In the genomic region with DNA sequence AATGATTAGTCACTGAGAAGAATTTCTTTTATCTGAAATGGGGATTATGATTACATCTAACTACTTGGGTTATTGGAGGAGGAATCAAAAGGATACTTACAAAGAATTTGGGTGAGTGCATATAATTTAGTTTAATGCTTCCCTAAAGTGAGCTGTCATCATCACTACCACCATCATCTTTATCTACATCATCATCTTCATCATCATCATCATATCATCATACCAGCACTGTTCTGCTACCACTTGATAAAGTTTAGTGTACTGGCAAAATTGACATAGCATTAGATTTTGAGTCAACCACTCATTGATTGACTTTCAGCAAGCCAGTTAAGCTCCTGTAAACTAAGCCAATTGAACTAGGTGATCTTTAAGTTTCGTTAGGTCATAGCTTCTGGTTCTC, we compare ENCODE assay signal across 29 cellular contexts.
"Had no signal": no experiment of that assay in that cellular context is flagged by ENCODE, and none has a peak within 500 bp of the region (broad histone marks: within the 10 kb centered on the region; RNA-seq: fewer than 3 reads in every experiment).

No MANE protein-coding gene starts in this region.

- H3K9me3 ChIP-seq: colonic mucosa, esophagus muscularis mucosa, esophagus squamous epithelium, gastrocnemius medialis, gastroesophageal sphincter, heart left ventricle, heart right ventricle had no signal

- FAIRE-seq: colon, endometrium, endothelial cell of umbilical vein, frontal cortex had no signal

- ATAC-seq: effector memory CD8-positive, alpha-beta T cell; esophagus mucosa; foreskin keratinocyte; gastrocnemius medialis; gastroesophageal sphincter; heart left ventricle; heart right ventricle had no signal

- H3K9me3 Mint-ChIP-seq: endodermal cell had no signal

- DNase-seq: colonic mucosa; cortex of kidney; dermis blood vessel endothelial cell; dorsolateral prefrontal cortex; effector CD4-positive, alpha-beta T cell; effector CD8-positive, alpha-beta T cell; effector memory CD4-positive, alpha-beta T cell; effector memory CD8-positive, alpha-beta T cell; endodermal cell; erythroblast; esophagus squamous epithelium; foreskin fibroblast; foreskin keratinocyte; foreskin melanocyte; gastrocnemius medialis; glutamatergic neuron; head of caudate nucleus; heart left ventricle; heart right ventricle had no signal

- H3K27ac ChIP-seq: colonic mucosa, coronary artery, dorsolateral prefrontal cortex, epithelial cell of prostate, esophagus muscularis mucosa, esophagus squamous epithelium, foreskin keratinocyte, gastrocnemius medialis, gastroesophageal sphincter, heart left ventricle, heart right ventricle had no signal

- H3K4me1 ChIP-seq: colonic mucosa, esophagus squamous epithelium, foreskin keratinocyte had no signal

- H3K27ac Mint-ChIP-seq: dendritic cell treated with granulocyte-macrophage colony-stimulating factor and Interleukin-4, amounts not matched to agents 40 ng/mL and 50 ng/mL, for 4 days; effector memory CD8-positive, alpha-beta T cell; endodermal cell had no signal

- H3K4me3 ChIP-seq: colonic mucosa, coronary artery, dorsolateral prefrontal cortex, esophagus muscularis mucosa, esophagus squamous epithelium, gastrocnemius medialis, gastroesophageal sphincter, heart left ventricle, heart right ventricle had no signal

- H3K36me3 ChIP-seq: colonic mucosa, esophagus squamous epithelium, gastrocnemius medialis, heart left ventricle, heart right ventricle had no signal

- H3K27me3 ChIP-seq: colonic mucosa, dorsolateral prefrontal cortex, esophagus muscularis mucosa, esophagus squamous epithelium, foreskin keratinocyte, gastrocnemius medialis, gastroesophageal sphincter, heart left ventricle, heart right ventricle had no signal
